20 cellular contexts compared by ENCODE assay signal in genomic region chr17:18891541-18891940, GRCh38. TPM values are rescaled to one million over a fixed set of nuclear protein-coding genes. Genes with fewer than 3 reads are reported as not detected.
DNase-seq lines count a peak whose midpoint lies in the region; ATAC-seq and TF ChIP-seq lines count a peak whose summit lies in the region.
"Had no signal": no experiment of that assay in that cellular context is flagged by ENCODE, and none has a peak within 500 bp of the region (broad histone marks: within the 10 kb centered on the region; RNA-seq: fewer than 3 reads in every experiment).

No MANE protein-coding gene starts in this region.

- H3K27ac ChIP-seq in SU-DHL-6 (ENCODE audit: low read depth, low read length) (peak overlapping the region; percentile 14; the same call in 1 of the 2 replicates), gastroesophageal sphincter (peak overlapping the region in 1 of 4 donors; percentile 6)
- H3K27ac ChIP-seq: RWPE1 had no signal

- no peak overlapping the region for H3K9ac ChIP-seq in SU-DHL-6 (ENCODE audit: low read length)

- peaks cover 34% of the 10 kb centered on the region for H3K36me3 ChIP-seq in SU-DHL-6 (ENCODE audit: low read length)
- peaks cover 0 to 68% of the 10 kb centered on the region in 2 donors for H3K36me3 ChIP-seq in gastroesophageal sphincter

- TF ChIP-seq EP300 in gastroesophageal sphincter (IDR thresholded peaks at IDR 0.05) = no peak

- no peak overlapping the region for H2AFZ ChIP-seq in SU-DHL-6 (ENCODE audit: low read depth, low read length, severe bottlenecking)
- H2AFZ ChIP-seq: GM23338 had no signal

- H3K27me3 ChIP-seq in SU-DHL-6 (ENCODE audit: low read length) = no peaks in the 10 kb centered on the region
- no peaks in the 10 kb centered on the region for H3K27me3 ChIP-seq in gastroesophageal sphincter

- no peaks in the 10 kb centered on the region for H3K9me2 ChIP-seq in SU-DHL-6 (replicated peaks; ENCODE audit: insufficient read depth, low read length)

- H3K9me3 ChIP-seq in SU-DHL-6 (ENCODE audit: insufficient read depth, low read length) = no peaks in the 10 kb centered on the region
- H3K9me3 ChIP-seq in gastroesophageal sphincter = no peaks in the 10 kb centered on the region

- 72 to 85% methylated on average over 6 of the region's 6 CpGs for WGBS in gastroesophageal sphincter (ENCODE audit: low coverage in 1 of 2), 2 donors

- H3K4me1 ChIP-seq in gastroesophageal sphincter = peaks cover 0 to 24% (median 3%) of the 10 kb centered on the region in 3 donors

- TF ChIP-seq CTCF in SU-DHL-6 (IDR thresholded peaks at IDR 0.05; ENCODE audit: insufficient read depth, low read length, poor library complexity, severe bottlenecking) (no peak), gastroesophageal sphincter (IDR thresholded peaks at IDR 0.05) (no peak)

- H3K4me3 ChIP-seq in SU-DHL-6 (ENCODE audit: insufficient read depth, low read length, poor library complexity, severe bottlenecking) (no peak overlapping the region), gastroesophageal sphincter (no peak overlapping the region)
- H3K4me3 ChIP-seq: GM23338 had no signal

- H4K20me1 ChIP-seq in SU-DHL-6 (ENCODE audit: low read depth, low read length) = no peaks in the 10 kb centered on the region

- ATAC-seq in Right ventricle myocardium superior (ENCODE audit: poor library complexity) = peak; percentile 73
- ATAC-seq in gastroesophageal sphincter = peak; percentile 31
- ATAC-seq: GM23338, SK-N-SH treated with all-trans-retinoic acid at 6 μM for 48 hours had no signal

- intact Hi-C loops in Right ventricle myocardium superior (cut with DNase I) (no loop called here), cardiac septum (cut with DNase I) (no loop called here)

- peaks cover 18% of the 10 kb centered on the region for H3K79me2 ChIP-seq in SU-DHL-6 (ENCODE audit: insufficient read depth, low read length)

- no peak for TF ChIP-seq POLR2A in gastroesophageal sphincter (IDR thresholded peaks at IDR 0.05)

- no peak overlapping the region for H3K4me2 ChIP-seq in SU-DHL-6 (ENCODE audit: low read depth, low read length, poor library complexity, severe bottlenecking)
- H3K4me2 ChIP-seq: GM23338 had no signal

- H3F3A ChIP-seq in SU-DHL-6 (ENCODE audit: insufficient read depth) = peaks cover 25% of the 10 kb centered on the region

- no peak for DNase-seq in Right ventricle myocardium superior
- no peak for DNase-seq in cardiac septum (ENCODE audit: low spot score)
- no peak for DNase-seq in NCI-H1417 treated with DMSO at 0.1 percent for 48 hours (lab: John Stamatoyannopoulos, UW)
- DNase-seq in NCI-H1105 (lab: John Stamatoyannopoulos, UW) = no peak
- no peak for DNase-seq in activated CD4-positive, alpha-beta T cell treated with anti-CD3 and anti-CD28 coated beads for 4 hours
- DNase-seq: AML-193; Calu3; CD8-positive, alpha-beta memory T cell; DMS153; Kasumi-1; NCI-H1048; NCI-H1436 treated with DMSO at 0.1 percent for 48 hours; NCI-H2029; NCI-H2227 treated with DMSO at 0.1 percent for 48 hours; NCI-H510A had no signal

RNA-seq across cellular contexts. Expression of gene PRPSAP2, which starts 33.6 kb away (rescaled TPM):
- total RNA-seq in Right ventricle myocardium superior = 18.3 TPM
- 20.9 TPM for total RNA-seq in cardiac septum
- total RNA-seq in gastroesophageal sphincter = 10 to 100 TPM; 20.9 to 27.6 (median 23.4) TPM
